In genomic region chr16:89264800-89265550, GRCh38 we compare ENCODE assay signal across 17 cellular contexts.
"Had no signal": no experiment of that assay in that cellular context is flagged by ENCODE, and none has a peak within 500 bp of the region (broad histone marks: within the 10 kb centered on the region; RNA-seq: fewer than 3 reads in every experiment).

No MANE protein-coding gene starts in this region.

- H3K4me2 ChIP-seq: hepatocyte had no signal

- H3K4me3 Mint-ChIP-seq: activated CD4-positive, alpha-beta memory T cell treated with anti-CD3 and anti-CD28 coated beads for 36 hours; activated T-helper 17 cell treated with anti-CD3 and anti-CD28 coated beads, Interleukin-2, amount 50 U/mL, for 72 hours; endodermal cell; naive B cell had no signal

- FAIRE-seq: urothelium cell line had no signal

- H3K27me3 Mint-ChIP-seq: activated CD4-positive, alpha-beta memory T cell treated with anti-CD3 and anti-CD28 coated beads for 36 hours; activated T-helper 17 cell treated with anti-CD3 and anti-CD28 coated beads, Interleukin-2, amount 50 U/mL, for 72 hours; naive B cell had no signal

- DNase-seq: activated CD4-positive, alpha-beta memory T cell treated with anti-CD3 and anti-CD28 coated beads for 36 hours; activated CD8-positive, alpha-beta memory T cell treated with anti-CD3 and anti-CD28 coated beads, Interleukin-2, amount 50 U/mL, for 4 hours; activated naive CD4-positive, alpha-beta T cell treated with anti-CD3 and anti-CD28 coated beads, Interleukin-2, amount 50 U/mL, for 16 hours; brain microvascular endothelial cell; endodermal cell; erythroblast; naive B cell; occipital lobe; psoas muscle; sigmoid colon; stimulated activated CD4-positive, alpha-beta T cell treated with anti-CD3 and anti-CD28 coated beads, Interleukin-12 subunit alpha, Interleukin-12 subunit beta, amount 100 ng/mL, for 4 hours; stomach; T-helper 9 cell had no signal

- H3K9me3 ChIP-seq: psoas muscle, sigmoid colon had no signal

- H3K27ac ChIP-seq: brain microvascular endothelial cell, hepatocyte, psoas muscle, sigmoid colon, stomach, thoracic aorta had no signal

- H3K27me3 ChIP-seq: brain microvascular endothelial cell, hepatocyte had no signal

- ATAC-seq: psoas muscle had no signal

- H3K9me3 Mint-ChIP-seq: activated CD4-positive, alpha-beta memory T cell treated with anti-CD3 and anti-CD28 coated beads for 36 hours; activated T-helper 17 cell treated with anti-CD3 and anti-CD28 coated beads, Interleukin-2, amount 50 U/mL, for 72 hours had no signal

- H3K4me1 ChIP-seq: psoas muscle, sigmoid colon had no signal

- H3K4me3 ChIP-seq: hepatocyte, psoas muscle, sigmoid colon, stomach, thoracic aorta had no signal

- H3K27ac Mint-ChIP-seq: activated CD4-positive, alpha-beta memory T cell treated with anti-CD3 and anti-CD28 coated beads for 36 hours; activated T-helper 17 cell treated with anti-CD3 and anti-CD28 coated beads, Interleukin-2, amount 50 U/mL, for 72 hours; endodermal cell had no signal

- H3K4me1 Mint-ChIP-seq: activated T-helper 17 cell treated with anti-CD3 and anti-CD28 coated beads, Interleukin-2, amount 50 U/mL, for 72 hours; endodermal cell; naive B cell had no signal

- H3K79me2 ChIP-seq: hepatocyte had no signal

- H2AFZ ChIP-seq: hepatocyte had no signal
